In the genomic region with DNA sequence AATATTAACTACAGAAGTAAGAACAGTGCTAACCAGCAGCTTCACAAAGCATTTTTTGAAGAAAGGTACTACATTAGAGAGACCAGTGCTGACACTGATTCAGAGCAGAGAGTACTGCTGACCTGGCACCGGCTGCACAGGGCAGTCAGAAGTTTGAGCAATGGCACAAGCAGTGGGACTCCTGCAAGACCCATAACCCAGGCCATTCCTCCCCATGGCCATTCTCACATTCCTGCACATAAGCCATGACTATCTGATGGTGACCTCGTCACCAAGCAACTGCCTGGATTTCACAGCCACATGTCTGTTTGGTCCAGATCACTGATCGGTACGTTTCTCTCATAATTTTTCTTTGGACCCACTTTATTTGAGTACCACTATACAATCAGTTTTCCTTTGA, we compare ENCODE assay signal across 32 cellular contexts.
"Had no signal": no experiment of that assay in that cellular context is flagged by ENCODE, and none has a peak within 500 bp of the region (broad histone marks: within the 10 kb centered on the region; RNA-seq: fewer than 3 reads in every experiment).

No MANE protein-coding gene starts in this region.

- ATAC-seq: activated CD8-positive, alpha-beta memory T cell treated with anti-CD3 and anti-CD28 coated beads, Interleukin-2, amount 10 ng/mL, durations not matched to agents 7 days and 5 days; activated naive CD8-positive, alpha-beta T cell treated with anti-CD3 and anti-CD28 coated beads, Interleukin-2, amount 50 U/mL, for 24 hours; K562; Right ventricle myocardium inferior; SK-N-SH treated with all-trans-retinoic acid at 6 μM for 48 hours; T-cell; T-helper 17 cell had no signal

- H3K27ac ChIP-seq: brain microvascular endothelial cell, RWPE1, VCaP had no signal

- H3K36me3 Mint-ChIP-seq: activated CD8-positive, alpha-beta memory T cell treated with anti-CD3 and anti-CD28 coated beads, Interleukin-2, amount 10 ng/mL, durations not matched to agents 7 days and 5 days; activated naive CD4-positive, alpha-beta T cell treated with anti-CD3 and anti-CD28 coated beads, Interleukin-2, amount 10 ng/mL, durations not matched to agents 7 days and 5 days; activated naive CD8-positive, alpha-beta T cell; T-cell had no signal

- H3K27me3 ChIP-seq: brain microvascular endothelial cell had no signal

- H3K27ac Mint-ChIP-seq: activated B cell treated with CpG ODN at 0.5 μM for 24 hours; activated CD4-positive, alpha-beta memory T cell treated with anti-CD3 and anti-CD28 coated beads, Interleukin-2, amount 10 ng/mL, durations not matched to agents 7 days and 5 days; activated CD8-positive, alpha-beta memory T cell treated with anti-CD3 and anti-CD28 coated beads, Interleukin-2, amount 10 ng/mL, durations not matched to agents 7 days and 5 days; activated naive CD4-positive, alpha-beta T cell treated with anti-CD3 and anti-CD28 coated beads, Interleukin-2, amount 10 ng/mL, durations not matched to agents 7 days and 5 days; activated naive CD8-positive, alpha-beta T cell; activated naive CD8-positive, alpha-beta T cell treated with anti-CD3 and anti-CD28 coated beads, Interleukin-2, amount 50 U/mL, for 24 hours; T-cell had no signal

- H3K36me3 ChIP-seq: brain microvascular endothelial cell had no signal

- H3K9me3 Mint-ChIP-seq: activated B cell treated with CpG ODN at 0.5 μM for 24 hours; activated CD4-positive, alpha-beta memory T cell treated with anti-CD3 and anti-CD28 coated beads, Interleukin-2, amount 10 ng/mL, durations not matched to agents 7 days and 5 days; activated naive CD4-positive, alpha-beta T cell treated with anti-CD3 and anti-CD28 coated beads, Interleukin-2, amount 10 ng/mL, durations not matched to agents 7 days and 5 days; activated naive CD8-positive, alpha-beta T cell treated with anti-CD3 and anti-CD28 coated beads, Interleukin-2, amount 50 U/mL, for 24 hours; T-cell had no signal

- FAIRE-seq: K562, RCC 7860 had no signal

- H3K4me1 Mint-ChIP-seq: activated B cell treated with CpG ODN at 0.5 μM for 24 hours; activated CD4-positive, alpha-beta memory T cell treated with anti-CD3 and anti-CD28 coated beads, Interleukin-2, amount 10 ng/mL, durations not matched to agents 7 days and 5 days; activated CD8-positive, alpha-beta memory T cell treated with anti-CD3 and anti-CD28 coated beads, Interleukin-2, amount 10 ng/mL, durations not matched to agents 7 days and 5 days; activated naive CD4-positive, alpha-beta T cell treated with anti-CD3 and anti-CD28 coated beads, Interleukin-2, amount 10 ng/mL, durations not matched to agents 7 days and 5 days; activated naive CD8-positive, alpha-beta T cell treated with anti-CD3 and anti-CD28 coated beads, Interleukin-2, amount 50 U/mL, for 24 hours; T-cell had no signal

- H3K4me3 ChIP-seq: K562 had no signal

- DNase-seq: activated B cell treated with CpG ODN at 0.5 μM for 24 hours; activated CD4-positive, alpha-beta memory T cell treated with anti-CD3 and anti-CD28 coated beads, Interleukin-2, amount 10 ng/mL, durations not matched to agents 7 days and 5 days; activated CD4-positive, alpha-beta T cell treated with anti-CD3 and anti-CD28 coated beads for 4 hours; activated CD4-positive, CD25-positive, alpha-beta regulatory T cell treated with anti-CD3 and anti-CD28 coated beads, Interleukin-2, amount 50 U/mL, for 72 hours; activated CD8-positive, alpha-beta memory T cell treated with anti-CD3 and anti-CD28 coated beads for 24 hours; activated CD8-positive, alpha-beta memory T cell treated with anti-CD3 and anti-CD28 coated beads, Interleukin-2, amount 10 ng/mL, durations not matched to agents 7 days and 5 days; activated CD8-positive, alpha-beta memory T cell treated with anti-CD3 and anti-CD28 coated beads, Interleukin-2, amount 50 U/mL, for 48 hours; activated effector memory CD4-positive, alpha-beta T cell treated with Interleukin-2 at 50 U/mL for 16 hours; activated naive CD4-positive, alpha-beta T cell treated with anti-CD3 and anti-CD28 coated beads, Interleukin-2, amount 10 ng/mL, durations not matched to agents 7 days and 5 days; activated naive CD8-positive, alpha-beta T cell treated with anti-CD3 and anti-CD28 coated beads, Interleukin-2, amount 50 U/mL, for 24 hours; activated T-cell treated with anti-CD3 and anti-CD28 coated beads, Interleukin-2, amount 50 U/mL, for 48 hours; anterior cingulate cortex; brain microvascular endothelial cell; central memory CD4-positive, alpha-beta T cell; NCI-H1105; NCI-H1417 treated with DMSO at 0.1 percent for 48 hours; NCI-H1930; NCI-H2081 treated with DMSO at 0.1 percent for 48 hours; NCI-H510A; NCI-H526; NCI-H748 treated with DMSO at 0.1 percent for 48 hours; NK-92 treated with Interleukin-12 subunit alpha and Interleukin-12 subunit beta, amount 100 ng/mL, for 24 hours; SIG-M5; T-cell; T-helper 17 cell had no signal

- H3K4me3 Mint-ChIP-seq: activated B cell treated with CpG ODN at 0.5 μM for 24 hours; activated CD4-positive, alpha-beta memory T cell treated with anti-CD3 and anti-CD28 coated beads, Interleukin-2, amount 10 ng/mL, durations not matched to agents 7 days and 5 days; activated CD8-positive, alpha-beta memory T cell treated with anti-CD3 and anti-CD28 coated beads, Interleukin-2, amount 10 ng/mL, durations not matched to agents 7 days and 5 days; activated naive CD4-positive, alpha-beta T cell treated with anti-CD3 and anti-CD28 coated beads, Interleukin-2, amount 10 ng/mL, durations not matched to agents 7 days and 5 days; activated naive CD8-positive, alpha-beta T cell; activated naive CD8-positive, alpha-beta T cell treated with anti-CD3 and anti-CD28 coated beads, Interleukin-2, amount 50 U/mL, for 24 hours; T-cell; T-helper 17 cell had no signal

- H3K27me3 Mint-ChIP-seq: activated B cell treated with CpG ODN at 0.5 μM for 24 hours; activated CD4-positive, alpha-beta memory T cell treated with anti-CD3 and anti-CD28 coated beads, Interleukin-2, amount 10 ng/mL, durations not matched to agents 7 days and 5 days; activated CD8-positive, alpha-beta memory T cell treated with anti-CD3 and anti-CD28 coated beads, Interleukin-2, amount 10 ng/mL, durations not matched to agents 7 days and 5 days; activated naive CD8-positive, alpha-beta T cell; activated naive CD8-positive, alpha-beta T cell treated with anti-CD3 and anti-CD28 coated beads, Interleukin-2, amount 50 U/mL, for 24 hours; T-cell; T-helper 17 cell had no signal
